In genomic region chr6:24504642-24505586, GRCh38 we compare ENCODE assay signal across 25 cellular contexts. TPM values are rescaled to one million over a fixed set of nuclear protein-coding genes. Genes with fewer than 3 reads are reported as not detected.
DNase-seq lines count a peak whose midpoint lies in the region; ATAC-seq and TF ChIP-seq lines count a peak whose summit lies in the region.
"Had no signal": no experiment of that assay in that cellular context is flagged by ENCODE, and none has a peak within 500 bp of the region (broad histone marks: within the 10 kb centered on the region; RNA-seq: fewer than 3 reads in every experiment).

No MANE protein-coding gene starts in this region.

- H3K4me1 Mint-ChIP-seq in T-helper 17 cell, result peaks cover 3% of the 10 kb centered on the region
- peaks cover 4% of the 10 kb centered on the region for H3K4me1 Mint-ChIP-seq in type B pancreatic cell (ENCODE audit: unreplicated experiment)

- peak overlapping the region; percentile 61 for H3K27ac Mint-ChIP-seq in T-helper 17 cell
- H3K27ac Mint-ChIP-seq in type B pancreatic cell, result peak overlapping the region; percentile 81
- H3K27ac Mint-ChIP-seq: IgD-negative memory B cell; T-helper 1 cell treated with Interleukin-12 subunit alpha and Interleukin-12 subunit beta and Interleukin-4 antibody, amounts not matched to agents 30 μg/mL and 1 μg/mL, for 36 hours had no signal

- H3K27me3 Mint-ChIP-seq in T-helper 17 cell (no peaks in the 10 kb centered on the region), type B pancreatic cell (no peaks in the 10 kb centered on the region)
- H3K27me3 Mint-ChIP-seq: IgD-negative memory B cell had no signal

- TF ChIP-seq POLR2A in right lobe of liver (IDR thresholded peaks at IDR 0.05), result no peak

- ATAC-seq in T-helper 17 cell (no peak), right lobe of liver (peak; percentile 99 to 100 (median 99))
- ATAC-seq: Right ventricle myocardium inferior; sciatic nerve; stimulated activated naive CD8-positive, alpha-beta T cell treated with anti-CD3 and anti-CD28 coated beads, Interleukin-15, Interleukin-2, amounts not matched to agents 100 U/mL and 50 U/mL, for 24 hours had no signal

- H3K36me3 ChIP-seq in right lobe of liver, result no peaks in the 10 kb centered on the region
- H3K36me3 ChIP-seq: BE2C, ovary had no signal

- H3K9me3 ChIP-seq in T-helper 17 cell (ENCODE audit: control insufficient read depth, low read length, poor library complexity, severe bottlenecking), result no peaks in the 10 kb centered on the region
- H3K9me3 ChIP-seq in right lobe of liver, result no peaks in the 10 kb centered on the region
- H3K9me3 ChIP-seq: BE2C, esophagus muscularis mucosa, ovary, tibial artery had no signal

- H3K4me3 ChIP-seq in right lobe of liver, result no peak overlapping the region
- H3K4me3 ChIP-seq: esophagus muscularis mucosa, ovary, tibial artery had no signal

- H3K4me3 Mint-ChIP-seq in T-helper 17 cell, result no peak overlapping the region
- no peak overlapping the region for H3K4me3 Mint-ChIP-seq in type B pancreatic cell
- H3K4me3 Mint-ChIP-seq: IgD-negative memory B cell; T-helper 1 cell treated with Interleukin-12 subunit alpha and Interleukin-12 subunit beta and Interleukin-4 antibody, amounts not matched to agents 30 μg/mL and 1 μg/mL, for 36 hours had no signal

- H3K36me3 Mint-ChIP-seq in T-helper 17 cell (ENCODE audit: low read depth), result peaks cover 18% of the 10 kb centered on the region
- peaks cover 41% of the 10 kb centered on the region for H3K36me3 Mint-ChIP-seq in type B pancreatic cell

- TF ChIP-seq CTCF in right lobe of liver (IDR thresholded peaks at IDR 0.05) (no peak), type B pancreatic cell (conservative IDR thresholded peaks at IDR 0.05) (no peak)

- H3K4me1 ChIP-seq in right lobe of liver, result peaks cover 0 to 8% (median 4%) of the 10 kb centered on the region in 4 donors
- H3K4me1 ChIP-seq: BE2C, esophagus muscularis mucosa, tibial artery had no signal

- H3K27me3 ChIP-seq in right lobe of liver, result no peaks in the 10 kb centered on the region
- H3K27me3 ChIP-seq: BE2C, esophagus muscularis mucosa, ovary, tibial artery had no signal

- 35% methylated on average over 14 of the region's 14 CpGs for WGBS in right lobe of liver (ENCODE audit: insufficient coverage, low coverage, low lambda C conversion rate, missing lambda C conversion rate)

- intact Hi-C loops in right lobe of liver (cut with DNase I), result no loop called here

- DNase-seq in HuH-7 (ENCODE audit: low spot score) (peak; percentile 54), T-helper 17 cell (no peak), right lobe of liver (peak; percentile 88 to 94 (median 89)), type B pancreatic cell (ENCODE audit: extremely low spot score, unreplicated experiment) (no peak), DMS79 (lab: John Stamatoyannopoulos, UW) (no peak), mesenteric fat pad (ENCODE audit: low spot score) (no peak), SKM-1 (lab: John Stamatoyannopoulos, UW; ENCODE audit: unreplicated experiment) (no peak)
- DNase-seq: activated CD4-positive, alpha-beta T cell treated with anti-CD3 and anti-CD28 coated beads, Interleukin-2, amount 50 U/mL, for 4 hours; activated T-cell treated with anti-CD3 and anti-CD28 coated beads for 4 hours; amygdala; BE2C; central memory CD4-positive, alpha-beta T cell; GF-D8; MM.1S; NCI-H1694 treated with DMSO at 0.1 percent for 48 hours; NCI-H446; ovary; stimulated activated naive CD8-positive, alpha-beta T cell treated with anti-CD3 and anti-CD28 coated beads, Interleukin-15, Interleukin-2, amounts not matched to agents 100 U/mL and 50 U/mL, for 24 hours; tibial artery had no signal

- H3K9me3 Mint-ChIP-seq in type B pancreatic cell, result no peaks in the 10 kb centered on the region

- H3K27ac ChIP-seq in right lobe of liver, result peak overlapping the region in 1 of 3 donors; percentile 52
- H3K27ac ChIP-seq: esophagus muscularis mucosa, ovary, tibial artery, VCaP had no signal

RNA-seq across cellular contexts. Expression of gene ALDH5A1, which starts 10.1 kb away (rescaled TPM):
- total RNA-seq in T-helper 17 cell, result 1 to 10 TPM; 4.7 TPM
- total RNA-seq in right lobe of liver, result 10 to 100 TPM; 24.2 to 71.0 (median 47.2) TPM
- total RNA-seq in type B pancreatic cell (ENCODE audit: low replicate concordance), result 9.6 and 14.7 TPM in 2 replicates
- 11.5 TPM for total RNA-seq in mesenteric fat pad

RNA-seq across cellular contexts. Expression of gene GPLD1, which starts 15.5 kb away (rescaled TPM):
- total RNA-seq in T-helper 17 cell, result under 1 TPM; 0.21 to 0.40 TPM
- 10 to 100 TPM; 19.9 to 53.0 (median 38.9) TPM for total RNA-seq in right lobe of liver
- total RNA-seq in type B pancreatic cell (ENCODE audit: low replicate concordance), result 1.2 and 3.8 TPM in 2 replicates
- 11.0 TPM for total RNA-seq in mesenteric fat pad

Comparison
In these comparisons a context has a peak if more than half of its experiments do, and no peak if none do; other contexts are left out.
1. DNase-seq: peak in HuH-7 (single experiment) and right lobe of liver (3 of 3); none in T-helper 17 cell (0 of 3), type B pancreatic cell (single experiment), DMS79 (single experiment), mesenteric fat pad (single experiment) and SKM-1 (single experiment).